8 cellular contexts compared by ENCODE assay signal in genomic region chr19:16076958-16077611, GRCh38. TPM values are rescaled to one million over a fixed set of nuclear protein-coding genes. Genes with fewer than 3 reads are reported as not detected.
DNase-seq lines count a peak whose midpoint lies in the region; ATAC-seq and TF ChIP-seq lines count a peak whose summit lies in the region.

No MANE protein-coding gene starts in this region.

- TF ChIP-seq CTCF in RWPE1 (conservative IDR thresholded peaks at IDR 0.05; ENCODE audit: low read depth) (no peak), lower leg skin (IDR thresholded peaks at IDR 0.05) (no peak)

- peak overlapping the region; percentile 98 for H3K4me3 ChIP-seq in lower leg skin (ENCODE audit: low read depth, poor library complexity, severe bottlenecking)

- 0% methylated on average over 26 to 41 of the region's 56 CpGs for WGBS in lower leg skin, 2 donors

- intact Hi-C loops in lower leg skin (cut with DNase I; ENCODE audit: low total_unique reads) = no loop called here

- DNase-seq in activated gamma-delta T cell treated with Interleukin-2 at 50 U/mL for 16 hours = peak; percentile 27
- no peak for DNase-seq in activated gamma-delta T cell (lab: John Stamatoyannopoulos, UW)
- DNase-seq in RWPE1 (ENCODE audit: low spot score) = no peak
- DNase-seq in cerebellum (ENCODE audit: low spot score) = peak; percentile 71
- peak in 1 of 2 donors; percentile 93 for DNase-seq in lower leg skin (ENCODE audit: low spot score in 2 of 2)
- DNase-seq in substantia nigra (lab: John Stamatoyannopoulos, UW) = peak in 35 of 49 donors; percentile 12 to 70 (median 44)
- DNase-seq in HT-29 (ENCODE audit: low spot score) = no peak

- peak overlapping the region; percentile 99 for H3K27ac ChIP-seq in RWPE1
- H3K27ac ChIP-seq in substantia nigra (ENCODE audit: low read depth, low read length, poor library complexity, severe bottlenecking) = peak overlapping the region; percentile 94

- POLR2A ChIA-PET in RWPE1 (lab: Yijun Ruan, JAX; ENCODE audit: low non-redundant PET) = no interaction called here

- no peak for TF ChIP-seq POLR2A in lower leg skin (IDR thresholded peaks at IDR 0.05)

- ATAC-seq in HG02852 (IDR thresholded peaks at IDR 0.05; ENCODE audit: unreplicated experiment) = no peak

- CTCF ChIA-PET in RWPE1 (lab: Yijun Ruan, JAX) = interaction anchor here (1.0 kb wide), 1 partner anchor 35 kb away, joined by 5 read pairs; no protein-coding TSS in a partner anchor

RNA-seq across cellular contexts. Expression of gene TPM4, which starts 0.8 kb away (rescaled TPM):
- 92.0 TPM for total RNA-seq in cerebellum
- total RNA-seq in lower leg skin = 100 to 1,000 TPM; 217 to 303 (median 267) TPM
- 160 and 166 TPM in 2 replicates for total RNA-seq in HT-29 (2014; rRNA removed; shearing (Covaris generic))

RNA-seq across cellular contexts. Expression of gene RAB8A, which starts 34.6 kb away (rescaled TPM):
- total RNA-seq in cerebellum (36.9 TPM), lower leg skin (10 to 100 TPM; 43.3 to 58.2 (median 50.8) TPM)
- total RNA-seq in HT-29 (2014; rRNA removed; shearing (Covaris generic)) = 37.4 and 45.9 TPM in 2 replicates

Comparison
In these comparisons a context has a peak if more than half of its experiments do, and no peak if none do; other contexts are left out.
1. DNase-seq: peak in activated gamma-delta T cell treated with Interleukin-2 at 50 U/mL for 16 hours (single experiment), cerebellum (single experiment) and substantia nigra (35 of 49); none in activated gamma-delta T cell (single experiment), RWPE1 (single experiment) and HT-29 (single experiment).